Comparison of ENCODE assay signal across 16 cellular contexts in the genomic region with DNA sequence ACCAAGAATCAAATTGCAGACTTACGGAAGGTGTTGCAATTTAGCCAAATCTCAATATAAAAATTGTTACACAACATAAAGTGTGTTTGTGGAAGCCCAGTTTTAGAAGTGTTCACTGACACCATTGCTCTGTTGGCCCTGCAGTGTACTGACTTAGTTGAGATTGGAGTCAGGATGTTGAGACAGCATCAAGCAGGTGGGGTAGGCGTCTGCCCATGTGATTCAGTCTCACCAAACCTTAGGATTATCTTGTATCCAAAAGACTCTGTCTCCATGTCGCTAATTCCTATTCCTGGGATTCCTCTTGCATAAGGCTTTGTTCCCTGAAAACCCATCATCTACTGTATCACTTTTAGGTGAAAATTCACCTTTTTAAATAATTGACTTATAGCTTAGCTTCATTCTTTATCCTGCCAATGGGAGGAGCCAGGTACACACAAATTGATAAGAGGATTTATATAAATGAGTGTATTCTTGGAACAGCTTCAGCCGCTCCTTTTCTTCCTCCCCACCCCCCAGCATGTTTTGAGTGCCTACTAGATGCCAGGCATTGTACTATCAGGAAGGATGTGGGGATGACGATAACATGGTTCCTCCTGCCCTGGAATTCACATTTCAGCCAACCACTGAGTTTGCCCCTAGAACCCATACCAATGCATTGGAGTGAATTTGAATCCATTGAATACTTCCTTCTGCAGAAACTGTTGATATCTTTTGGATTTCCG. TPM values are rescaled to one million over a fixed set of nuclear protein-coding genes. Genes with fewer than 3 reads are reported as not detected.
DNase-seq lines count a peak whose midpoint lies in the region; ATAC-seq lines count a peak whose summit lies in the region.
"Had no signal": no experiment of that assay in that cellular context is flagged by ENCODE, and none has a peak within 500 bp of the region (broad histone marks: within the 10 kb centered on the region; RNA-seq: fewer than 3 reads in every experiment).

No MANE protein-coding gene starts in this region.

- no peaks in the 10 kb centered on the region for H3K36me3 Mint-ChIP-seq in T-helper 17 cell (ENCODE audit: low read depth)

- intact Hi-C loops in head of caudate nucleus (cut with DNase I) = no loop called here

- peak overlapping the region; percentile 19 for H3K27ac Mint-ChIP-seq in T-helper 17 cell
- H3K27ac Mint-ChIP-seq: B cell had no signal

- ATAC-seq in T-helper 17 cell = no peak
- ATAC-seq in stimulated activated naive CD8-positive, alpha-beta T cell treated with anti-CD3 and anti-CD28 coated beads, Interleukin-15, Interleukin-2, amounts not matched to agents 100 U/mL and 50 U/mL, for 24 hours = no peak
- ATAC-seq in GM19395 (IDR thresholded peaks at IDR 0.05; ENCODE audit: unreplicated experiment) = no peak
- ATAC-seq: esophagus mucosa had no signal

- no peak overlapping the region for H3K4me3 Mint-ChIP-seq in T-helper 17 cell
- H3K4me3 Mint-ChIP-seq: B cell had no signal

- H3K27me3 Mint-ChIP-seq in T-helper 17 cell = no peaks in the 10 kb centered on the region
- H3K27me3 Mint-ChIP-seq: B cell had no signal

- peak; percentile 77 for DNase-seq in GDM1 (lab: John Stamatoyannopoulos, UW)
- no peak for DNase-seq in T-helper 17 cell
- peak in 22 of 42 donors; percentile 10 to 69 (median 42) for DNase-seq in head of caudate nucleus
- peak; percentile 93 for DNase-seq in pulmonary artery endothelial cell (ENCODE audit: low read depth, low spot score)
- DNase-seq in retina = no peak
- DNase-seq in stimulated activated naive CD8-positive, alpha-beta T cell treated with anti-CD3 and anti-CD28 coated beads, Interleukin-15, Interleukin-2, amounts not matched to agents 100 U/mL and 50 U/mL, for 24 hours = no peak
- DNase-seq in GF-D8 (lab: John Stamatoyannopoulos, UW) = no peak
- DNase-seq: colonic mucosa, DMS79, HCEC 1CT, KG1, kidney glomerular epithelial cell, NCI-H1436 had no signal

- no peaks in the 10 kb centered on the region for H3K9me3 ChIP-seq in T-helper 17 cell (ENCODE audit: control insufficient read depth, low read length, poor library complexity, severe bottlenecking)
- H3K9me3 ChIP-seq: colonic mucosa had no signal

- peaks cover 7% of the 10 kb centered on the region for H3K4me1 Mint-ChIP-seq in T-helper 17 cell

RNA-seq across cellular contexts. Expression of a gene that starts 20.8 kb away (rescaled TPM):
- total RNA-seq in T-helper 17 cell (10 to 100 TPM; 22.1 to 26.2 TPM), pulmonary artery endothelial cell (22.0 and 62.2 TPM in 2 replicates)

RNA-seq across cellular contexts. Expression of a gene that starts 31.6 kb away (rescaled TPM):
- total RNA-seq in T-helper 17 cell = 100 to 1,000 TPM; 219 to 221 TPM
- total RNA-seq in pulmonary artery endothelial cell = 29.7 and 36.5 TPM in 2 replicates

Comparison
In these comparisons a context has a peak if more than half of its experiments do, and no peak if none do; other contexts are left out.
1. DNase-seq: peak in GDM1 (single experiment), head of caudate nucleus (22 of 42) and pulmonary artery endothelial cell (single experiment); none in T-helper 17 cell (0 of 3), retina (single experiment), stimulated activated naive CD8-positive, alpha-beta T cell treated with anti-CD3 and anti-CD28 coated beads, Interleukin-15, Interleukin-2, amounts not matched to agents 100 U/mL and 50 U/mL, for 24 hours (single experiment) and GF-D8 (single experiment).